Comparison of ENCODE assay signal across 8 cellular contexts in the genomic region with DNA sequence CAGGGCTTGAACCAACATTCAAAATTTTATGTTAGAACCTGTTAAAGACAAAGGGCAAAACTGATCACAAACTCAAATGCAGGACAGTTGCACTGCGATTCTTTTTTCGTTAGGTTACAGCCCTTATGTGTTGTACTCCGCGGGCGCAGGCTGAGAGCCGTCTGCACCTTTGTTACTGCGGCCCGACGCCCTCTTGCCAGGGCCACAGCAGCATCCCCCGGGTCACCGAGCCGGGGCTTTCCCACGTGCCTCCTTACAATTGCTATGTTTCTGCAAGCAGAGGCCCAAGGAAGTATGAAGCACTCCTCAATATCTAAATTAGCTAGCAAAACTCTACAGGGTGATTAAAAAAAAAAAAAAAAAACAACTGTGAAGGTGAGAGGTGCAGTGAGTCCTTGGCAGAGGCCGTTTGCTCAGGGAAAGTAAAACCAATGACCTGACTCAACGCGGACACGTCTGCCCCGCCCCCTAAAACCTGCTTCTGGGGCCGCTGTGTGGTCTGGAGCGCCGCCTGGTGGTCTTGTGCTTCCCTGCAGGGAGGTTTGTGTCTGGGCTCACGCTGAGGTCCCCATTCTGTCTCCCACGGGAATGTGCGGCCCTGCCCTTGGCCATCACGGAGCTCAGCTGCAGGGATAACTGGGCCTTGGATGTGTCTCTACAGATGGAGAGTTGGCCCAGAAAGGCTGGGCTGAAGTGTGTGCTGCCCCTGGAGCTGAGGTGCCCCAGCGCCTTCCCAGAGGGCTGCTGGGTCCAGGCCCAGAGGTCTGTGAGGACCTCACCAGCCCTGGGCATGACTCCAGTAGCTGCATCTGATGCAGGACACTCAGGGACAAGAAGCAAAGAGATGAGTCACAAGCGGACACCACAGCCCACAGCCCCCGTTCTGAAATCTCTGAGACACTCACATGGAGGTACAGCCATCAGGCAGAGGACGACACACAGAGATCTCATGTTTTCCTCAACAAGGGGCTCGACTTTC.
DNase-seq lines count a peak whose midpoint lies in the region; ATAC-seq and TF ChIP-seq lines count a peak whose summit lies in the region.

No MANE protein-coding gene starts in this region.

- H3K27ac Mint-ChIP-seq in activated T-helper 1 cell treated with anti-CD3 and anti-CD28 coated beads, Interleukin-12 subunit alpha, Interleukin-12 subunit beta, Interleukin-2, Interleukin-4 antibody, amounts not matched to agents 30 ng/mL and 10 ng/mL and 1 ng/mL, durations not matched to agents 14 hours and 24 hours and 36 hours = no peak overlapping the region

- peaks cover 6% of the 10 kb centered on the region for H3K9me3 ChIP-seq in RWPE2 (ENCODE audit: severe bottlenecking)
- H3K9me3 ChIP-seq in smooth muscle cell (replicated peaks; ENCODE audit: low read depth) = peaks cover 5% of the 10 kb centered on the region

- no peak overlapping the region for H2AFZ ChIP-seq in smooth muscle cell (ENCODE audit: low read depth)

- H3K9ac ChIP-seq in smooth muscle cell (ENCODE audit: low read depth) = no peak overlapping the region

- H3K9me3 Mint-ChIP-seq in activated T-helper 1 cell treated with anti-CD3 and anti-CD28 coated beads, Interleukin-12 subunit alpha, Interleukin-12 subunit beta, Interleukin-2, Interleukin-4 antibody, amounts not matched to agents 30 ng/mL and 10 ng/mL and 1 ng/mL, durations not matched to agents 14 hours and 24 hours and 36 hours = no peaks in the 10 kb centered on the region

- no peaks in the 10 kb centered on the region for H3K36me3 Mint-ChIP-seq in activated T-helper 1 cell treated with anti-CD3 and anti-CD28 coated beads, Interleukin-12 subunit alpha, Interleukin-12 subunit beta, Interleukin-2, Interleukin-4 antibody, amounts not matched to agents 30 ng/mL and 10 ng/mL and 1 ng/mL, durations not matched to agents 14 hours and 24 hours and 36 hours (ENCODE audit: low read depth)

- H4K20me1 ChIP-seq in smooth muscle cell (ENCODE audit: low read depth) = no peaks in the 10 kb centered on the region

- 74% methylated on average over 30 of the region's 30 CpGs for WGBS in smooth muscle cell (ENCODE audit: low lambda C conversion rate)

- H3K27ac ChIP-seq in RWPE2 (ENCODE audit: poor library complexity, severe bottlenecking) = no peak overlapping the region
- H3K27ac ChIP-seq in smooth muscle cell (ENCODE audit: low read depth) = no peak overlapping the region

- intact Hi-C loops in activated T-helper 1 cell treated with anti-CD3 and anti-CD28 coated beads, Interleukin-12 subunit alpha, Interleukin-12 subunit beta, Interleukin-2, Interleukin-4 antibody, amounts not matched to agents 30 ng/mL and 10 ng/mL and 1 ng/mL, durations not matched to agents 14 hours and 24 hours and 36 hours (cut with micrococcal nuclease) = loop anchor here (1.0 to 2.0 kb wide), 2 partner anchors 54 to 268 kb away; no protein-coding TSS in a partner anchor
- intact Hi-C loops in left colon (cut with DNase I, micrococcal nuclease) = no loop called here

- peak; percentile 21 for DNase-seq in COLO829 (ENCODE audit: low spot score)
- DNase-seq in HuH-7 (ENCODE audit: low spot score) = peak; percentile 52
- no peak for DNase-seq in RWPE2 (ENCODE audit: low spot score)
- peak; percentile 68 for DNase-seq in activated T-helper 1 cell treated with anti-CD3 and anti-CD28 coated beads, Interleukin-12 subunit alpha, Interleukin-12 subunit beta, Interleukin-2, Interleukin-4 antibody, amounts not matched to agents 30 ng/mL and 10 ng/mL and 1 ng/mL, durations not matched to agents 14 hours and 24 hours and 36 hours (ENCODE audit: low spot score)
- peak; percentile 57 to 82 for DNase-seq in left colon
- DNase-seq in stimulated activated CD8-positive, alpha-beta memory T cell treated with anti-CD3 and anti-CD28 coated beads, Interleukin-7, amount 100 ng/mL, for 4 hours (ENCODE audit: low read depth in 2 of 2) = peak; percentile 61 to 63
- DNase-seq in smooth muscle cell (lab: John Stamatoyannopoulos, UW; ENCODE audit: unreplicated experiment) = no peak

- H3K27me3 ChIP-seq in RWPE2 (ENCODE audit: insufficient read depth, poor library complexity, severe bottlenecking) (peaks cover 8% of the 10 kb centered on the region), smooth muscle cell (ENCODE audit: low read depth) (no peaks in the 10 kb centered on the region)

- no peaks in the 10 kb centered on the region for H3F3A ChIP-seq in smooth muscle cell (ENCODE audit: low read depth)

- no peaks in the 10 kb centered on the region for H3K4me1 ChIP-seq in RWPE2 (ENCODE audit: insufficient read depth, poor library complexity, severe bottlenecking)
- H3K4me1 ChIP-seq in smooth muscle cell (ENCODE audit: low read depth) = no peaks in the 10 kb centered on the region

- peak; percentile 78 for ATAC-seq in RWPE2 (ENCODE audit: low read depth)
- ATAC-seq in left colon = peak; percentile 84
- ATAC-seq in HG02973 (IDR thresholded peaks at IDR 0.05; ENCODE audit: unreplicated experiment) = no peak

- peak; percentile 92 for TF ChIP-seq CTCF in RWPE2 (IDR thresholded peaks at IDR 0.05; ENCODE audit: poor library complexity, severe bottlenecking)
- TF ChIP-seq CTCF in smooth muscle cell (IDR thresholded peaks at IDR 0.05; ENCODE audit: borderline replicate concordance, insufficient read depth, poor library complexity, severe bottlenecking) = no peak

- H3K4me3 Mint-ChIP-seq in activated T-helper 1 cell treated with anti-CD3 and anti-CD28 coated beads, Interleukin-12 subunit alpha, Interleukin-12 subunit beta, Interleukin-2, Interleukin-4 antibody, amounts not matched to agents 30 ng/mL and 10 ng/mL and 1 ng/mL, durations not matched to agents 14 hours and 24 hours and 36 hours = no peak overlapping the region

- peaks cover 8% of the 10 kb centered on the region for H3K4me1 Mint-ChIP-seq in activated T-helper 1 cell treated with anti-CD3 and anti-CD28 coated beads, Interleukin-12 subunit alpha, Interleukin-12 subunit beta, Interleukin-2, Interleukin-4 antibody, amounts not matched to agents 30 ng/mL and 10 ng/mL and 1 ng/mL, durations not matched to agents 14 hours and 24 hours and 36 hours (ENCODE audit: low read depth)

- H3K4me2 ChIP-seq in smooth muscle cell = no peak overlapping the region

- H3K79me2 ChIP-seq in smooth muscle cell (ENCODE audit: low read depth) = no peaks in the 10 kb centered on the region

- H3K36me3 ChIP-seq in RWPE2 (ENCODE audit: low read depth) (no peaks in the 10 kb centered on the region), smooth muscle cell (ENCODE audit: low read depth) (no peaks in the 10 kb centered on the region)

- peaks cover 9% of the 10 kb centered on the region for H3K27me3 Mint-ChIP-seq in activated T-helper 1 cell treated with anti-CD3 and anti-CD28 coated beads, Interleukin-12 subunit alpha, Interleukin-12 subunit beta, Interleukin-2, Interleukin-4 antibody, amounts not matched to agents 30 ng/mL and 10 ng/mL and 1 ng/mL, durations not matched to agents 14 hours and 24 hours and 36 hours (ENCODE audit: insufficient read depth)

- H3K4me3 ChIP-seq in RWPE2 (ENCODE audit: severe bottlenecking) (no peak overlapping the region), smooth muscle cell (no peak overlapping the region)

Comparison
In these comparisons a context has a peak if more than half of its experiments do, and no peak if none do; other contexts are left out.
1. DNase-seq: peak in COLO829 (single experiment), HuH-7 (single experiment), activated T-helper 1 cell treated with anti-CD3 and anti-CD28 coated beads, Interleukin-12 subunit alpha, Interleukin-12 subunit beta, Interleukin-2, Interleukin-4 antibody, amounts not matched to agents 30 ng/mL and 10 ng/mL and 1 ng/mL, durations not matched to agents 14 hours and 24 hours and 36 hours (single experiment), left colon (2 of 2) and stimulated activated CD8-positive, alpha-beta memory T cell treated with anti-CD3 and anti-CD28 coated beads, Interleukin-7, amount 100 ng/mL, for 4 hours (2 of 2); none in RWPE2 (single experiment) and smooth muscle cell (single experiment).